ENCODE assay signal across 13 cellular contexts in the genomic region with DNA sequence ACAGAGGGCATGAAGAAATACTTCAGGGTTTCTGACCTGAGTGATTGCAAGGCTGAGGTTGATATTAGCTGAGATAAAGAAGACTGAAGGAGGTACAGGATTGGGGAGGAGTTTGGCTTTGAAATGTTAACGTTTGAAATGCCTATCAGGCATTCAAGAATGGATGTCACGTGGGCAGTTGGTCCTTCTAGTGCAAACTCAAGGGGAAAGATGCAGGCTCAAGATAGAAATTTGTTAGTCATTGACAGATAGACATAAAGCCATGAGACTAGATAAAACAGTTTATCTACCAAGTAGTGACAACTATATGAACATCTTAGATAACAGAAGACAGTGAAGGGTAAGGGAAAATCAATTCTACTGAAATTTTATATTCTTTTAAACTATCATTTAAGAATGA.
"Had no signal": no experiment of that assay in that cellular context is flagged by ENCODE, and none has a peak within 500 bp of the region (broad histone marks: within the 10 kb centered on the region; RNA-seq: fewer than 3 reads in every experiment).

No MANE protein-coding gene starts in this region.

- ATAC-seq: natural killer cell treated with Interleukin-12 subunit alpha and Interleukin-12 subunit beta and Interleukin-15 and Interleukin-18, amount 100 ng/mL, for 72 hours; stimulated activated effector memory CD8-positive, alpha-beta T cell treated with anti-CD3 and anti-CD28 coated beads, Interleukin-12 subunit alpha, Interleukin-12 subunit beta, amount 100 ng/mL, for 72 hours had no signal

- H3K4me3 ChIP-seq: cardiac muscle cell, esophagus muscularis mucosa, hepatocyte had no signal

- H3K27ac Mint-ChIP-seq: activated CD4-positive, alpha-beta T cell treated with anti-CD3 and anti-CD28 coated beads, Interleukin-2, amount 10 ng/mL, durations not matched to agents 7 days and 5 days; activated T-helper 1 cell treated with anti-CD3 and anti-CD28 coated beads, Interleukin-12 subunit alpha, Interleukin-12 subunit beta, Interleukin-2, Interleukin-4 antibody, amounts not matched to agents 30 ng/mL and 10 ng/mL and 1 ng/mL, durations not matched to agents 14 hours and 24 hours and 36 hours; natural killer cell treated with Interleukin-12 subunit alpha and Interleukin-12 subunit beta and Interleukin-15 and Interleukin-18, amount 100 ng/mL, for 72 hours; stimulated activated effector memory CD8-positive, alpha-beta T cell treated with anti-CD3 and anti-CD28 coated beads, Interleukin-12 subunit alpha, Interleukin-12 subunit beta, amount 100 ng/mL, for 72 hours had no signal

- H3K4me2 ChIP-seq: hepatocyte had no signal

- H3K36me3 ChIP-seq: cardiac muscle cell had no signal

- H3K9me3 Mint-ChIP-seq: activated CD4-positive, alpha-beta T cell treated with anti-CD3 and anti-CD28 coated beads, Interleukin-2, amount 10 ng/mL, durations not matched to agents 7 days and 5 days; activated T-helper 1 cell treated with anti-CD3 and anti-CD28 coated beads, Interleukin-12 subunit alpha, Interleukin-12 subunit beta, Interleukin-2, Interleukin-4 antibody, amounts not matched to agents 30 ng/mL and 10 ng/mL and 1 ng/mL, durations not matched to agents 14 hours and 24 hours and 36 hours; natural killer cell treated with Interleukin-12 subunit alpha and Interleukin-12 subunit beta and Interleukin-15 and Interleukin-18, amount 100 ng/mL, for 72 hours; stimulated activated effector memory CD8-positive, alpha-beta T cell treated with anti-CD3 and anti-CD28 coated beads, Interleukin-12 subunit alpha, Interleukin-12 subunit beta, amount 100 ng/mL, for 72 hours had no signal

- H3K27me3 Mint-ChIP-seq: activated CD4-positive, alpha-beta T cell treated with anti-CD3 and anti-CD28 coated beads, Interleukin-2, amount 10 ng/mL, durations not matched to agents 7 days and 5 days; natural killer cell treated with Interleukin-12 subunit alpha and Interleukin-12 subunit beta and Interleukin-15 and Interleukin-18, amount 100 ng/mL, for 72 hours had no signal

- H3K9me3 ChIP-seq: esophagus muscularis mucosa had no signal

- H3K27me3 ChIP-seq: cardiac muscle cell, esophagus muscularis mucosa, hepatocyte had no signal

- DNase-seq: activated CD4-positive, alpha-beta T cell treated with anti-CD3 and anti-CD28 coated beads, Interleukin-2, amount 10 ng/mL, durations not matched to agents 7 days and 5 days; activated CD8-positive, alpha-beta memory T cell treated with anti-CD3 and anti-CD28 coated beads for 24 hours; activated naive CD4-positive, alpha-beta T cell; kidney glomerular epithelial cell; stimulated activated CD4-positive, alpha-beta T cell treated with anti-CD3 and anti-CD28 coated beads, Interleukin-12 subunit alpha, Interleukin-12 subunit beta, amount 100 ng/mL, for 4 hours; T-helper 2 cell had no signal

- H2AFZ ChIP-seq: hepatocyte had no signal

- FAIRE-seq: endometrium had no signal

- H3K27ac ChIP-seq: cardiac muscle cell, esophagus muscularis mucosa, hepatocyte had no signal

- H3K4me3 Mint-ChIP-seq: activated CD4-positive, alpha-beta T cell treated with anti-CD3 and anti-CD28 coated beads, Interleukin-2, amount 10 ng/mL, durations not matched to agents 7 days and 5 days; activated T-helper 1 cell treated with anti-CD3 and anti-CD28 coated beads, Interleukin-12 subunit alpha, Interleukin-12 subunit beta, Interleukin-2, Interleukin-4 antibody, amounts not matched to agents 30 ng/mL and 10 ng/mL and 1 ng/mL, durations not matched to agents 14 hours and 24 hours and 36 hours; natural killer cell treated with Interleukin-12 subunit alpha and Interleukin-12 subunit beta and Interleukin-15 and Interleukin-18, amount 100 ng/mL, for 72 hours; stimulated activated effector memory CD8-positive, alpha-beta T cell treated with anti-CD3 and anti-CD28 coated beads, Interleukin-12 subunit alpha, Interleukin-12 subunit beta, amount 100 ng/mL, for 72 hours had no signal
